Comparison of ENCODE assay signal across 8 cellular contexts in the genomic region with DNA sequence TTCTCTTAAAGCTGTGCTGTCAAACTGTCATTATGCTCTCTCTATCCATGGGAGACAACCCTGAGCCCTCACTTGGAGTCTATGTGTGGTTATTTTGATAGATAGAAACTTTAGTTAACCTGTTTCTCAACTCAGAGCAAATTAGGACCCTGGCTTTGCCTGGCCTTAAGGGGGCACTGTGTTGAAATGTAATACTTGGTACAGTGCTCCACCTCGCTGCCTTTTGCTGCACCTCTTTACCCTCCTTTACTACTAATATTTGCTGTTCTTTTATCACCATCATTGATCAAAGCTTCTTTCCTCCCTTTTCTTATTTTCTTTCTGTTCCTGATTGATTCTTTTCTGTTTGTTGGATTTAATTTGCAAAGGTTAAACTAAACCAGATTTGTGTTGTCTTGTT. TPM values are rescaled to one million over a fixed set of nuclear protein-coding genes. Genes with fewer than 3 reads are reported as not detected.
DNase-seq lines count a peak whose midpoint lies in the region; ATAC-seq, FAIRE-seq and TF ChIP-seq lines count a peak whose summit lies in the region.

No MANE protein-coding gene starts in this region.

- H3K79me2 ChIP-seq in H9 (ENCODE audit: insufficient read depth, low read length) (peaks cover 14% of the 10 kb centered on the region; the same call in 1 of the 2 replicates), mesendoderm (ENCODE audit: control insufficient read depth, insufficient read depth, low read length) (peaks cover 67% of the 10 kb centered on the region)

- DNase-seq in H9, result peak; percentile 49
- DNase-seq in activated B cell treated with CpG ODN at 0.5 μM for 24 hours, result no peak
- peak; percentile 70 for DNase-seq in mesendoderm
- DNase-seq in stomach, result no peak
- DNase-seq in RWPE1 (ENCODE audit: low spot score), result no peak

- H3K4me3 Mint-ChIP-seq in H9 (no peak overlapping the region), activated B cell treated with CpG ODN at 0.5 μM for 24 hours (no peak overlapping the region)

- H4K5ac ChIP-seq in H9 (ENCODE audit: insufficient read length, low read depth, low read length), result no peak overlapping the region
- no peak overlapping the region for H4K5ac ChIP-seq in mesendoderm (ENCODE audit: low read length)

- H3K4me1 Mint-ChIP-seq in H9 (peaks cover 32 to 45% of the 10 kb centered on the region in 2 experiments), activated B cell treated with CpG ODN at 0.5 μM for 24 hours (peaks cover 83% of the 10 kb centered on the region)

- no peak overlapping the region for H2BK12ac ChIP-seq in H9 (ENCODE audit: insufficient read length, low read depth, low read length)

- no peak overlapping the region for H3K23ac ChIP-seq in H9 (ENCODE audit: insufficient read length, low read depth, low read length)
- no peak overlapping the region for H3K23ac ChIP-seq in mesendoderm (ENCODE audit: low read length)

- H3K4ac ChIP-seq in H9 (ENCODE audit: low read depth, low read length) (no peak overlapping the region), mesendoderm (ENCODE audit: low read depth, low read length) (no peak overlapping the region)

- CTCF ChIA-PET in activated B cell treated with CpG ODN at 0.5 μM for 24 hours (lab: Charles Lee), result interaction anchor here (1.1 to 1.3 kb wide), 2 partner anchors 13 to 138 kb away, joined by 3 read pairs; no protein-coding TSS in a partner anchor
- CTCF ChIA-PET in RWPE1 (lab: Yijun Ruan, JAX), result interaction anchor here (0.7 to 1.0 kb wide), 2 partner anchors 142 to 160 kb away, joined by 3 read pairs; no protein-coding TSS in a partner anchor

- POLR2A ChIA-PET in activated B cell treated with CpG ODN at 0.5 μM for 24 hours (lab: Charles Lee), result no interaction called here
- POLR2A ChIA-PET in RWPE1 (lab: Yijun Ruan, JAX; ENCODE audit: low non-redundant PET), result no interaction called here

- H2BK20ac ChIP-seq in H9 (ENCODE audit: low read depth, low read length, poor library complexity, severe bottlenecking), result no peak overlapping the region

- no peaks in the 10 kb centered on the region for H3K27me3 Mint-ChIP-seq in H9 (ENCODE audit: low read depth)
- no peaks in the 10 kb centered on the region for H3K27me3 Mint-ChIP-seq in activated B cell treated with CpG ODN at 0.5 μM for 24 hours

- peaks cover 2% of the 10 kb centered on the region for H4K20me1 ChIP-seq in H9 (ENCODE audit: control insufficient read depth, insufficient read depth, insufficient read length)

- H3K9ac ChIP-seq in H9 (ENCODE audit: extremely low read depth, insufficient read length, low read length), result no peak overlapping the region
- no peak overlapping the region for H3K9ac ChIP-seq in mesendoderm (ENCODE audit: low read length)

- no peak overlapping the region for H3K27ac ChIP-seq in H9 (ENCODE audit: insufficient read length, low read depth, low read length)
- H3K27ac ChIP-seq in mesendoderm (ENCODE audit: low read depth, low read length), result no peak overlapping the region
- no peak overlapping the region for H3K27ac ChIP-seq in stomach
- H3K27ac ChIP-seq in RWPE1, result no peak overlapping the region

- H3K36me3 ChIP-seq in mesendoderm (ENCODE audit: control insufficient read depth, insufficient read depth, low read length), result no peaks in the 10 kb centered on the region
- no peaks in the 10 kb centered on the region for H3K36me3 ChIP-seq in stomach

- intact Hi-C loops in activated B cell treated with CpG ODN at 0.5 μM for 24 hours (cut with micrococcal nuclease) (loop anchor here (2.0 kb wide), 1 partner anchor 16 kb away; no protein-coding TSS in a partner anchor), stomach (cut with DNase I; ENCODE audit: low total_unique reads) (no loop called here)

- TF ChIP-seq EP300 in stomach (IDR thresholded peaks at IDR 0.05), result no peak

- H3K23me2 ChIP-seq in H9 (ENCODE audit: insufficient read length, low read depth, low read length, poor library complexity, severe bottlenecking), result no peaks in the 10 kb centered on the region

- H4K8ac ChIP-seq in H9 (replicated peaks; ENCODE audit: insufficient read length, low read depth, low read length) (no peak overlapping the region), mesendoderm (ENCODE audit: low read depth, low read length) (no peak overlapping the region)

- no peak overlapping the region for H3K4me3 ChIP-seq in mesendoderm (ENCODE audit: low read length)
- no peak overlapping the region for H3K4me3 ChIP-seq in stomach

- H2BK120ac ChIP-seq in H9 (ENCODE audit: low read depth, low read length, poor library complexity, severe bottlenecking) (no peak overlapping the region), mesendoderm (ENCODE audit: low read depth, low read length) (no peak overlapping the region)

- H3T11ph ChIP-seq in H9 (ENCODE audit: low read length), result no peak overlapping the region

- no peaks in the 10 kb centered on the region for H3K9me3 ChIP-seq in H9 (ENCODE audit: control insufficient read depth, low read depth, low read length)
- H3K9me3 ChIP-seq in stomach, result no peaks in the 10 kb centered on the region

- H2AFZ ChIP-seq in H9 (ENCODE audit: low read length), result no peak overlapping the region

- H3K36me3 Mint-ChIP-seq in H9 (ENCODE audit: insufficient read depth in 1 of 3, low read depth in 3 of 3), result no peaks in the 10 kb centered on the region
- peaks cover 2% of the 10 kb centered on the region for H3K36me3 Mint-ChIP-seq in activated B cell treated with CpG ODN at 0.5 μM for 24 hours (ENCODE audit: low read depth)

- no peak overlapping the region for H3K14ac ChIP-seq in H9 (ENCODE audit: insufficient read depth, low read length)

- no peak overlapping the region for H4K91ac ChIP-seq in H9 (ENCODE audit: insufficient read length, low read depth, low read length)

- H3K4me2 ChIP-seq in H9 (ENCODE audit: insufficient read depth, insufficient read length, low read length), result no peak overlapping the region
- H3K4me2 ChIP-seq in mesendoderm (ENCODE audit: low read length), result no peak overlapping the region

- H3K27ac Mint-ChIP-seq in H9 (0 out of 7 replicates have a peak overlapping the region, but pooled peaks of 1 of the 3 experiments have one; percentile 22), activated B cell treated with CpG ODN at 0.5 μM for 24 hours (no peak overlapping the region)

- peak; percentile 64 for FAIRE-seq in G401.6 (lab: Jason Lieb, UNC)

- H3K18ac ChIP-seq in H9 (ENCODE audit: insufficient read length, low read depth, low read length), result no peak overlapping the region
- no peak overlapping the region for H3K18ac ChIP-seq in mesendoderm (ENCODE audit: low read length)

- H2BK5ac ChIP-seq in H9 (ENCODE audit: insufficient read length, low read length), result no peak overlapping the region
- no peak overlapping the region for H2BK5ac ChIP-seq in mesendoderm (ENCODE audit: low read length)

- H2BK15ac ChIP-seq in H9 (ENCODE audit: low read depth, low read length), result no peak overlapping the region
- no peak overlapping the region for H2BK15ac ChIP-seq in mesendoderm (replicated peaks; ENCODE audit: low read depth)

- H3K79me1 ChIP-seq in H9 (ENCODE audit: insufficient read depth, low read depth, low read length, poor library complexity, severe bottlenecking) (peaks cover 2% of the 10 kb centered on the region), mesendoderm (ENCODE audit: low read length) (peaks cover 11% of the 10 kb centered on the region)

- TF ChIP-seq CTCF in H9 (conservative IDR thresholded peaks at IDR 0.05) (peak; percentile 86), activated B cell treated with CpG ODN at 0.5 μM for 24 hours (IDR thresholded peaks at IDR 0.05) (no peak), stomach (IDR thresholded peaks at IDR 0.05) (no peak), RWPE1 (conservative IDR thresholded peaks at IDR 0.05; ENCODE audit: low read depth) (no peak)

- H3K27me3 ChIP-seq in H9 (ENCODE audit: insufficient read depth, low read length) (no peaks in the 10 kb centered on the region), mesendoderm (ENCODE audit: insufficient read depth, low read length, poor library complexity) (no peaks in the 10 kb centered on the region), stomach (no peaks in the 10 kb centered on the region)

- no CpG with 5 or more reads among the region's 1 CpG for WGBS in H9 (ENCODE audit: extremely low coverage, insufficient read length, low lambda C conversion rate)
- WGBS in mesendoderm (ENCODE audit: extremely low coverage, insufficient coverage, low lambda C conversion rate), result no CpG with 5 or more reads among the region's 1 CpG
- WGBS in stomach, 5 donors, result 49 to 70% (median 57%) methylated on average over 1 of the region's 1 CpG

- no peak overlapping the region for H2AK5ac ChIP-seq in H9 (ENCODE audit: insufficient read length, low read length)
- no peak overlapping the region for H2AK5ac ChIP-seq in mesendoderm (ENCODE audit: low read length)

- H3K9me3 Mint-ChIP-seq in H9, result no peaks in the 10 kb centered on the region
- H3K9me3 Mint-ChIP-seq in activated B cell treated with CpG ODN at 0.5 μM for 24 hours, result no peaks in the 10 kb centered on the region

- H3K4me1 ChIP-seq in H9 (ENCODE audit: insufficient read depth, low read length) (peaks cover 4% of the 10 kb centered on the region; the same call in 1 of the 2 replicates), mesendoderm (ENCODE audit: control insufficient read depth, low read depth, low read length) (peaks cover 7% of the 10 kb centered on the region), stomach (peaks cover 13 to 89% (median 62%) of the 10 kb centered on the region in 4 donors)

- TF ChIP-seq POLR2A in stomach (IDR thresholded peaks at IDR 0.05), result no peak

- ATAC-seq in activated B cell treated with CpG ODN at 0.5 μM for 24 hours (ENCODE audit: low read depth) (peak; percentile 69), GM21423 (IDR thresholded peaks at IDR 0.05; ENCODE audit: unreplicated experiment) (no peak), GM21447 (IDR thresholded peaks at IDR 0.05; ENCODE audit: unreplicated experiment) (no peak)

- H3K56ac ChIP-seq in H9 (ENCODE audit: insufficient read length, low read depth, low read length) (no peak overlapping the region), mesendoderm (ENCODE audit: low read length) (no peak overlapping the region)

RNA-seq across cellular contexts. Expression of gene STT3B, which starts 34.3 kb away (rescaled TPM):
- 79.9 and 83.1 TPM in 2 replicates for total RNA-seq in H9 (2021)
- 62.5 and 66.1 TPM in 2 replicates for total RNA-seq in activated B cell treated with CpG ODN at 0.5 μM for 24 hours
- polyA plus RNA-seq in mesendoderm (2013, experiment 1 of 2), result 161 TPM
- 153 TPM for polyA plus RNA-seq in mesendoderm (2013, experiment 2 of 2)
- 100 to 1,000 TPM in 3 of 5 donors, 10 to 100 TPM in 2; 41.4 to 183 (median 141) TPM for total RNA-seq in stomach
- polyA plus RNA-seq in stomach, result 10 to 100 TPM; 15.1 to 29.3 (median 22.4) TPM

Comparison
In these comparisons a context has a peak if more than half of its experiments do, and no peak if none do; other contexts are left out.
1. DNase-seq: peak in H9 (single experiment) and mesendoderm (single experiment); none in activated B cell treated with CpG ODN at 0.5 μM for 24 hours (single experiment), stomach (single experiment) and RWPE1 (single experiment).